Comparison of ENCODE assay signal across 8 cellular contexts in the genomic region with DNA sequence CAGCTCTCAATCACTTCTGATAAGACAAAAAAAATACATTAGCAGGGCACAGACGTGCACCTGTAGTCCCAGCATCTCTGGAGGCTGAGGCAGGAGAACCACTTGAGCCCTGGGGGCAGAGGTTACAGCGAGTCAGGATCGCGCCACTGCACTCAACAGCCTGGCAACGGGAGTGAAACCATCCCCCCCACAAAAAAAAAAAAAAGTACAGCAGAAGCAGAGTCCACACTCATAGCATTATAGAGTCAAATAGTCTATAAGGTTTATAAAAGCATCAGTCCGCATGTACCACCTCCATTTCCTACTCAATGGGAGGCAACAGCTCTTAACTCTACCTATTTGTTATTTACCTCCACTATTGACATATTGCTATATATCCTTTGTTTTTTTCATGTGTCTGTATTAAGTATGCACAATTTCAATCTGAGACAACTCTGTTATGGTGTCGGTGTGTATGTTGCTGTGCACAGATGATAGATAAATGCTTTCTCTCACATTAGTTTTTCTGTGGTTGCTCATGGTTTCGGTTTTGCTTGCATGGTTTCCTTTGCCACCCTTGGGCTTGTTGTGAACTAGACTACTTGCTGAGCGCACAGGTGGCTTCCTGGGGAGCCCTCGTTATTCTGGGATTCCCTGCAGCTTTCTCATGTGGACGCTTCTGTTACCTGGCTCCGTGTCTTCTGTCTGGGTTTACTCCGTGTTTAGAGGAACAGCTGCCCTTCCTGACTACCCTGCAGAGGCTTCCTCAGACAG. TPM values are rescaled to one million over a fixed set of nuclear protein-coding genes. Genes with fewer than 3 reads are reported as not detected.
A peak's percentile ranks its signal among the peaks of the same experiment; 100 is the strongest.
DNase-seq lines count a peak whose midpoint lies in the region; ATAC-seq and TF ChIP-seq lines count a peak whose summit lies in the region.

No MANE protein-coding gene starts in this region.

- no peak overlapping the region for H3K4me3 ChIP-seq in mucosa of descending colon

- H3K36me3 ChIP-seq in mucosa of descending colon (ENCODE audit: low read depth): no peaks in the 10 kb centered on the region

- no peak for TF ChIP-seq CTCF in mucosa of descending colon (IDR thresholded peaks at IDR 0.05)
- TF ChIP-seq CTCF in chondrocyte (IDR thresholded peaks at IDR 0.05): no peak

- H3K4me1 Mint-ChIP-seq in chondrocyte (ENCODE audit: low read depth): no peaks in the 10 kb centered on the region

- no peaks in the 10 kb centered on the region for H3K27me3 Mint-ChIP-seq in chondrocyte (ENCODE audit: low read depth)

- no peaks in the 10 kb centered on the region for H3K9me3 ChIP-seq in mucosa of descending colon

- peaks cover 26% of the 10 kb centered on the region for H3K36me3 Mint-ChIP-seq in chondrocyte (ENCODE audit: low read depth)

- H3K4me3 Mint-ChIP-seq in chondrocyte (ENCODE audit: unreplicated experiment): no peak overlapping the region

- H3K4me1 ChIP-seq in mucosa of descending colon (ENCODE audit: low read depth): no peaks in the 10 kb centered on the region

- no peaks in the 10 kb centered on the region for H3K9me3 Mint-ChIP-seq in chondrocyte (ENCODE audit: low read depth)

- ATAC-seq in HG02973 (IDR thresholded peaks at IDR 0.05; ENCODE audit: unreplicated experiment) (peak; percentile 96), mucosa of descending colon (peak; percentile 72)

- no peak overlapping the region for H3K27ac Mint-ChIP-seq in chondrocyte (ENCODE audit: unreplicated experiment)

- intact Hi-C loops in mucosa of descending colon (cut with DNase I, micrococcal nuclease): no loop called here

- DNase-seq in GM19238 (ENCODE audit: insufficient read length, low spot score) (peak; percentile 64), T follicular helper cell (ENCODE audit: low read depth) (peak; percentile 10), mucosa of descending colon (peak in 1 of 3 donors; percentile 43), chondrocyte (ENCODE audit: low spot score) (no peak), HT-29 (ENCODE audit: low spot score) (no peak), NCI-H1105 (lab: John Stamatoyannopoulos, UW) (no peak), NCI-H526 (lab: John Stamatoyannopoulos, UW) (no peak)

RNA-seq across cellular contexts. Expression of gene PROSER2, which starts 40.4 kb away (rescaled TPM):
- total RNA-seq in mucosa of descending colon (10 to 100 TPM in 1 of 3 donors, 1 to 10 TPM in 2; 3.9 to 10.4 (median 6.2) TPM), chondrocyte (15.2 to 23.8 TPM (median 15.6 TPM) in 3 replicates)
- total RNA-seq in HT-29 (2014; rRNA removed; shearing (Covaris generic)): 56.9 and 58.8 TPM in 2 replicates

Comparison
In these comparisons a context has a peak if more than half of its experiments do, and no peak if none do; other contexts are left out.
1. DNase-seq: peak in GM19238 (single experiment) and T follicular helper cell (single experiment); none in chondrocyte (single experiment), HT-29 (single experiment), NCI-H1105 (single experiment) and NCI-H526 (0 of 2).